ENCODE assay signal across 1 cellular context in the genomic region with DNA sequence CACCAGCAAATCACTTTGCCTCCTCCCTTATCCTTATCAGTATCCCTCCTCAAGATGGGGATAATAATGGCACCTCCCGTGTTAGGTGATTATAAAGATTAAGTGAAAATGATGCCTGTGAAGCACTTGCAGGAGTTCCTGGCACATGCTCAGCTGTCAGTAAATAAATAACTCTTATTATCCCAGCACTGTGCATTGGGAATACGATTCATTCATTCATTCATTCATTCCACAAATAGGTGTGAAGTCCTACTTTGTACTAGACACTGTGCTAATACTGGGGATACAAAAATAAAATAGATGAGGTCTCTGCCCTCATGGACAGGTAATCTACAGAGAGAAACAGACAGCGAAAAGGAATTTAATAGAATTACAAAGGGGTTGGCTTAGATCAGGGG.
TF ChIP-seq lines count a peak whose summit lies in the region.

No MANE protein-coding gene starts in this region.

TF ChIP-seq in GM12878, 131 proteins besides CTCF, POLR2A, EP300 and RAD21:
- no peak for TF ChIP-seq SRF (IDR thresholded peaks at IDR 0.05; ENCODE audit: low read depth in 2 of 2, low read length in 2 of 2)
- TF ChIP-seq ZNF24 (IDR thresholded peaks at IDR 0.05) = peak; percentile 88
